ENCODE assay signal across 20 cellular contexts in genomic region chr7:7417414-7417813, GRCh38.
"Had no signal": no experiment of that assay in that cellular context is flagged by ENCODE, and none has a peak within 500 bp of the region (broad histone marks: within the 10 kb centered on the region; RNA-seq: fewer than 3 reads in every experiment).

No MANE protein-coding gene starts in this region.

- H3K4me3 Mint-ChIP-seq: naive thymus-derived CD8-positive, alpha-beta T cell; nephron progenitor cell; stimulated activated naive CD8-positive, alpha-beta T cell treated with anti-CD3 and anti-CD28 coated beads, Interleukin-15, amount 100 ng/mL, for 72 hours had no signal

- H3K27ac Mint-ChIP-seq: nephron progenitor cell; stimulated activated naive CD8-positive, alpha-beta T cell treated with anti-CD3 and anti-CD28 coated beads, Interleukin-15, amount 100 ng/mL, for 72 hours had no signal

- H3K36me3 Mint-ChIP-seq: naive thymus-derived CD8-positive, alpha-beta T cell had no signal

- DNase-seq: hypothalamus; left ventricle myocardium superior; mesenchymal stem cell; midbrain; naive thymus-derived CD8-positive, alpha-beta T cell; nephron progenitor cell; occipital lobe; ovary; posterior cingulate gyrus; psoas muscle; right cardiac atrium; spleen; stimulated activated naive CD4-positive, alpha-beta T cell; stimulated activated naive CD8-positive, alpha-beta T cell treated with anti-CD3 and anti-CD28 coated beads, Interleukin-15, amount 100 ng/mL, for 72 hours; thyroid gland; trophoblast cell had no signal

- H3K4me1 ChIP-seq: psoas muscle, thyroid gland, vagina had no signal

- ATAC-seq: left ventricle myocardium superior; naive thymus-derived CD8-positive, alpha-beta T cell; psoas muscle; stimulated activated naive CD8-positive, alpha-beta T cell treated with anti-CD3 and anti-CD28 coated beads, Interleukin-15, amount 100 ng/mL, for 72 hours had no signal

- H3K27ac ChIP-seq: coronary artery, ovary, psoas muscle, skin epidermis, thyroid gland, vagina had no signal

- H3K4me1 Mint-ChIP-seq: nephron progenitor cell had no signal

- H3K9me3 Mint-ChIP-seq: naive thymus-derived CD8-positive, alpha-beta T cell; nephron progenitor cell; stimulated activated naive CD8-positive, alpha-beta T cell treated with anti-CD3 and anti-CD28 coated beads, Interleukin-15, amount 100 ng/mL, for 72 hours had no signal

- H3K27me3 ChIP-seq: ovary, spleen, thyroid gland, vagina had no signal

- H3K27me3 Mint-ChIP-seq: naive thymus-derived CD8-positive, alpha-beta T cell; stimulated activated naive CD8-positive, alpha-beta T cell treated with anti-CD3 and anti-CD28 coated beads, Interleukin-15, amount 100 ng/mL, for 72 hours had no signal

- H3K4me3 ChIP-seq: coronary artery, lung, ovary, psoas muscle, skin epidermis, thyroid gland, vagina had no signal
